In the genomic region with DNA sequence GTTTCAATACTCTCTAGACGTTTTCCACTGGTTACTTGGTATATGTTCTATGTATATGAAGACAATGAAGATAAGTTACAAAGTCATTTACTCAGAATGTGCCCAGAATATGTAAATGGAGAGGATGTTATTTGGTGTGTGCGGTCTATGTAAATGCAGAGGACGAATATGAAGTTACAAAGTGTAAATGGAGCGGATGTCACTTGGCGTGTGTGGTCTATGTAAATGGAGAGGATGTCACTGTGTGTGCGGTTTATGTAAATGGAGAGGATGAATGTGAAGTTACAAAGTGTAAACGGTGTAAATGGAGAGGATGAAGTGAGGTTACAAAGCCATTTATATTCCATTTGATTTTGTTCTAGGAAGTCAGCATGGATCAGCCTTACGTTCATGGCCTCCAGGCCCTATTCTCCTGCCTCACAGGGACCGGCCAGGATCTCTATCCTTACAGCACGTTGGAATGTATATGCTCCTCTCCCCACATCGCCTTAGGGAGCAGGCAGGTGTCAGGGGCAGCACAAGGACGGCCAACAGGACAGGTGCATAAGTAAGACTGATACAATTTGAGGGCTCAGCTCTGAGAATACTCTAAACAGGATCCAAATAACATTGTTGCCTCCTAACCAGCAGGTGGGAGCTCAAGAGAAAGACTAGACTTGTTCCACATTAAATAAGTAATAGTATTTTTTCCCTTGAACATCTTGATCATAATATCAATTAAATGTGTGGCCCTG, we compare ENCODE assay signal across 11 cellular contexts. TPM values are rescaled to one million over a fixed set of nuclear protein-coding genes. Genes with fewer than 3 reads are reported as not detected.
A peak's percentile ranks its signal among the peaks of the same experiment; 100 is the strongest.
DNase-seq lines count a peak whose midpoint lies in the region; ATAC-seq and TF ChIP-seq lines count a peak whose summit lies in the region.
"Had no signal": no experiment of that assay in that cellular context is flagged by ENCODE, and none has a peak within 500 bp of the region (broad histone marks: within the 10 kb centered on the region; RNA-seq: fewer than 3 reads in every experiment).

No MANE protein-coding gene starts in this region.

- H3K27me3 ChIP-seq in ascending aorta, result no peaks in the 10 kb centered on the region

- no peaks in the 10 kb centered on the region for H3K36me3 ChIP-seq in ascending aorta

- H3K27ac ChIP-seq in ascending aorta, result no peak overlapping the region

- TF ChIP-seq CTCF in ascending aorta (IDR thresholded peaks at IDR 0.05), result no peak

- DNase-seq in germinal center (ENCODE audit: low spot score) (peak; percentile 72), ascending aorta (ENCODE audit: low spot score in 2 of 2) (no peak), AML-193 (lab: John Stamatoyannopoulos, UW) (no peak), dermis blood vessel endothelial cell (no peak), ureter (ENCODE audit: low spot score) (no peak)
- DNase-seq: DMS 273 treated with DMSO at 0.1 percent for 48 hours; stimulated activated naive CD4-positive, alpha-beta T cell treated with Interleukin-2 at 50 U/mL for 16 hours had no signal

- peak; percentile 99 for ATAC-seq in GM18858 (IDR thresholded peaks at IDR 0.05; ENCODE audit: unreplicated experiment)
- ATAC-seq in GM21529 (IDR thresholded peaks at IDR 0.05; ENCODE audit: unreplicated experiment), result peak; percentile 97
- ATAC-seq in HG03139 (IDR thresholded peaks at IDR 0.05; ENCODE audit: unreplicated experiment), result peak; percentile 95

- no peak overlapping the region for H3K4me3 ChIP-seq in ascending aorta
- H3K4me3 ChIP-seq: smooth muscle cell had no signal

- H3K4me1 ChIP-seq in ascending aorta, result no peaks in the 10 kb centered on the region

- intact Hi-C loops in ascending aorta (cut with DNase I), result no loop called here

- H3K9me3 ChIP-seq in ascending aorta, result no peaks in the 10 kb centered on the region

RNA-seq across cellular contexts. Expression of a gene that starts 42.4 kb away (rescaled TPM):
- 24.6 TPM for total RNA-seq in ascending aorta
- total RNA-seq in dermis blood vessel endothelial cell, result 50.2 and 56.9 TPM in 2 replicates
- 35.9 TPM for total RNA-seq in ureter
